ENCODE assay signal across 16 cellular contexts in genomic region chr11:35515224-35515623, GRCh38. TPM values are rescaled to one million over a fixed set of nuclear protein-coding genes. Genes with fewer than 3 reads are reported as not detected.
DNase-seq lines count a peak whose midpoint lies in the region; ATAC-seq, FAIRE-seq and TF ChIP-seq lines count a peak whose summit lies in the region.
"Had no signal": no experiment of that assay in that cellular context is flagged by ENCODE, and none has a peak within 500 bp of the region (broad histone marks: within the 10 kb centered on the region; RNA-seq: fewer than 3 reads in every experiment).

No MANE protein-coding gene starts in this region.

- POLR2A ChIA-PET in AG04449 (lab: Yijun Ruan, JAX): interaction anchor here (1.2 to 1.8 kb wide), 3 partner anchors 10 to 23 kb away, joined by 3 to 10 read pairs (median 8); partner anchors contain the start of gene PAMR1

- TF ChIP-seq CTCF in AG04449 (IDR thresholded peaks at IDR 0.05; ENCODE audit: insufficient read depth, low read length, missing control alignments) (no peak), brain microvascular endothelial cell (IDR thresholded peaks at IDR 0.05; ENCODE audit: low read depth, low read length, missing control alignments) (no peak), fibroblast of villous mesenchyme (IDR thresholded peaks at IDR 0.05; ENCODE audit: insufficient read depth, low read depth, low read length) (no peak), GM13976 (IDR thresholded peaks at IDR 0.05; ENCODE audit: borderline replicate concordance, control extremely low read depth, extremely low read depth, insufficient read depth, missing control alignments) (no peak)

- H3K27me3 ChIP-seq in brain microvascular endothelial cell (replicated peaks): no peaks in the 10 kb centered on the region
- H3K27me3 ChIP-seq: right lobe of liver had no signal

- H3K4me3 ChIP-seq in AG04449 (ENCODE audit: low read depth, low read length) (no peak overlapping the region), brain microvascular endothelial cell (ENCODE audit: low read depth, low read length) (no peak overlapping the region), fibroblast of villous mesenchyme (ENCODE audit: low read depth, low read length) (no peak overlapping the region)
- H3K4me3 ChIP-seq: right lobe of liver had no signal

- ATAC-seq in HG02884 (IDR thresholded peaks at IDR 0.05; ENCODE audit: unreplicated experiment): no peak
- ATAC-seq: right lobe of liver, Right ventricle myocardium inferior had no signal

- DNase-seq in AG04449 (ENCODE audit: low read depth, low spot score) (peak; percentile 76), HS-5 (ENCODE audit: low read depth) (peak; percentile 59), brain microvascular endothelial cell (peak; percentile 83), fibroblast of villous mesenchyme (ENCODE audit: low read depth) (peak; percentile 74), RCC 7860 (ENCODE audit: low spot score) (no peak), NCI-H2227 (lab: John Stamatoyannopoulos, UW; ENCODE audit: unreplicated experiment) (no peak), GM13976 (ENCODE audit: low spot score) (no peak)
- DNase-seq: activated CD8-positive, alpha-beta memory T cell treated with anti-CD3 and anti-CD28 coated beads, Interleukin-2, amount 50 U/mL, for 48 hours; effector CD8-positive, alpha-beta T cell; immature natural killer cell; NCI-H1105 treated with DMSO at 0.1 percent for 48 hours; right lobe of liver had no signal

- peaks cover 2% of the 10 kb centered on the region for H3K36me3 ChIP-seq in brain microvascular endothelial cell (replicated peaks)
- H3K36me3 ChIP-seq: right lobe of liver had no signal

- H3K27ac ChIP-seq in brain microvascular endothelial cell: no peak overlapping the region
- H3K27ac ChIP-seq: right lobe of liver had no signal

- in situ Hi-C loops in brain microvascular endothelial cell (cut with HindIII; ENCODE audit: low pct_ligation_motif_present, low sequenced_read_pairs): no loop called here
- in situ Hi-C loops in GM13976 (cut with MboI; ENCODE audit: low sequenced_read_pairs, unreplicated experiment): no loop called here

- FAIRE-seq in RCC 7860 (lab: Jason Lieb, UNC): no peak
- FAIRE-seq: A204.1 had no signal

- CTCF ChIA-PET in AG04449 (lab: Yijun Ruan, JAX): interaction anchor here (0.6 to 4.8 kb wide), 6 partner anchors 9 to 749 kb away, joined by 3 to 41 read pairs (median 4); no protein-coding TSS in a partner anchor

RNA-seq across cellular contexts. Expression of gene PAMR1, which starts 10.2 kb away (rescaled TPM):
- total RNA-seq in fibroblast of villous mesenchyme: 416 and 493 TPM in 2 replicates
- total RNA-seq: G401 had no signal

Comparison
In these comparisons a context has a peak if more than half of its experiments do, and no peak if none do; other contexts are left out.
1. DNase-seq: peak in AG04449 (single experiment), HS-5 (single experiment), brain microvascular endothelial cell (single experiment) and fibroblast of villous mesenchyme (single experiment); none in RCC 7860 (single experiment), NCI-H2227 (single experiment) and GM13976 (single experiment).